Comparison of ENCODE assay signal across 1 cellular context in the genomic region with DNA sequence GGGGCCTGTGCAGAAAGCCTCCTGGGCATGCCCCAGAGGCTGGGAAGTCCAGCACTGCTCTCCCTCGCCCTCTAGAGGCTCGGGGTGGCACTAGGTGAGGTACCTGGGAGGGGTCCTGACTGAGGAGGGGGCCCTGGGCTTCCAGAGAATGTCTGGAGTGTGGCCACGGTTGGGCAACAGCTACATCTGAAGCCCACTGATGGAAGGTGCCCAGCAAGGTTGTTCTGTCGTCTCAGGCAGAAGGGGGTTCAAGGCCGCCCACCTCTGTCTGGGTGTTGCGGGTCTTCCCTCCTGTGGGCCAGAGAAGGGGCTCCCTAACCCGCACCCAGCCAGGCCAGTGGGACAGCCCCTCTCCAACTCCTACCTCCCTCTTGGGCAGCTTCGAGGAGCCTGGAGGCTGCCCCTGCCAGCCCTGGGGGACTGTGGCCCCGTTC.
TF ChIP-seq lines count a peak whose summit lies in the region.

No MANE protein-coding gene starts in this region.

TF ChIP-seq in GM23338, 12 proteins besides CTCF, POLR2A, EP300 and RAD21 (continued from another document):
- TF ChIP-seq, protein P1, sequence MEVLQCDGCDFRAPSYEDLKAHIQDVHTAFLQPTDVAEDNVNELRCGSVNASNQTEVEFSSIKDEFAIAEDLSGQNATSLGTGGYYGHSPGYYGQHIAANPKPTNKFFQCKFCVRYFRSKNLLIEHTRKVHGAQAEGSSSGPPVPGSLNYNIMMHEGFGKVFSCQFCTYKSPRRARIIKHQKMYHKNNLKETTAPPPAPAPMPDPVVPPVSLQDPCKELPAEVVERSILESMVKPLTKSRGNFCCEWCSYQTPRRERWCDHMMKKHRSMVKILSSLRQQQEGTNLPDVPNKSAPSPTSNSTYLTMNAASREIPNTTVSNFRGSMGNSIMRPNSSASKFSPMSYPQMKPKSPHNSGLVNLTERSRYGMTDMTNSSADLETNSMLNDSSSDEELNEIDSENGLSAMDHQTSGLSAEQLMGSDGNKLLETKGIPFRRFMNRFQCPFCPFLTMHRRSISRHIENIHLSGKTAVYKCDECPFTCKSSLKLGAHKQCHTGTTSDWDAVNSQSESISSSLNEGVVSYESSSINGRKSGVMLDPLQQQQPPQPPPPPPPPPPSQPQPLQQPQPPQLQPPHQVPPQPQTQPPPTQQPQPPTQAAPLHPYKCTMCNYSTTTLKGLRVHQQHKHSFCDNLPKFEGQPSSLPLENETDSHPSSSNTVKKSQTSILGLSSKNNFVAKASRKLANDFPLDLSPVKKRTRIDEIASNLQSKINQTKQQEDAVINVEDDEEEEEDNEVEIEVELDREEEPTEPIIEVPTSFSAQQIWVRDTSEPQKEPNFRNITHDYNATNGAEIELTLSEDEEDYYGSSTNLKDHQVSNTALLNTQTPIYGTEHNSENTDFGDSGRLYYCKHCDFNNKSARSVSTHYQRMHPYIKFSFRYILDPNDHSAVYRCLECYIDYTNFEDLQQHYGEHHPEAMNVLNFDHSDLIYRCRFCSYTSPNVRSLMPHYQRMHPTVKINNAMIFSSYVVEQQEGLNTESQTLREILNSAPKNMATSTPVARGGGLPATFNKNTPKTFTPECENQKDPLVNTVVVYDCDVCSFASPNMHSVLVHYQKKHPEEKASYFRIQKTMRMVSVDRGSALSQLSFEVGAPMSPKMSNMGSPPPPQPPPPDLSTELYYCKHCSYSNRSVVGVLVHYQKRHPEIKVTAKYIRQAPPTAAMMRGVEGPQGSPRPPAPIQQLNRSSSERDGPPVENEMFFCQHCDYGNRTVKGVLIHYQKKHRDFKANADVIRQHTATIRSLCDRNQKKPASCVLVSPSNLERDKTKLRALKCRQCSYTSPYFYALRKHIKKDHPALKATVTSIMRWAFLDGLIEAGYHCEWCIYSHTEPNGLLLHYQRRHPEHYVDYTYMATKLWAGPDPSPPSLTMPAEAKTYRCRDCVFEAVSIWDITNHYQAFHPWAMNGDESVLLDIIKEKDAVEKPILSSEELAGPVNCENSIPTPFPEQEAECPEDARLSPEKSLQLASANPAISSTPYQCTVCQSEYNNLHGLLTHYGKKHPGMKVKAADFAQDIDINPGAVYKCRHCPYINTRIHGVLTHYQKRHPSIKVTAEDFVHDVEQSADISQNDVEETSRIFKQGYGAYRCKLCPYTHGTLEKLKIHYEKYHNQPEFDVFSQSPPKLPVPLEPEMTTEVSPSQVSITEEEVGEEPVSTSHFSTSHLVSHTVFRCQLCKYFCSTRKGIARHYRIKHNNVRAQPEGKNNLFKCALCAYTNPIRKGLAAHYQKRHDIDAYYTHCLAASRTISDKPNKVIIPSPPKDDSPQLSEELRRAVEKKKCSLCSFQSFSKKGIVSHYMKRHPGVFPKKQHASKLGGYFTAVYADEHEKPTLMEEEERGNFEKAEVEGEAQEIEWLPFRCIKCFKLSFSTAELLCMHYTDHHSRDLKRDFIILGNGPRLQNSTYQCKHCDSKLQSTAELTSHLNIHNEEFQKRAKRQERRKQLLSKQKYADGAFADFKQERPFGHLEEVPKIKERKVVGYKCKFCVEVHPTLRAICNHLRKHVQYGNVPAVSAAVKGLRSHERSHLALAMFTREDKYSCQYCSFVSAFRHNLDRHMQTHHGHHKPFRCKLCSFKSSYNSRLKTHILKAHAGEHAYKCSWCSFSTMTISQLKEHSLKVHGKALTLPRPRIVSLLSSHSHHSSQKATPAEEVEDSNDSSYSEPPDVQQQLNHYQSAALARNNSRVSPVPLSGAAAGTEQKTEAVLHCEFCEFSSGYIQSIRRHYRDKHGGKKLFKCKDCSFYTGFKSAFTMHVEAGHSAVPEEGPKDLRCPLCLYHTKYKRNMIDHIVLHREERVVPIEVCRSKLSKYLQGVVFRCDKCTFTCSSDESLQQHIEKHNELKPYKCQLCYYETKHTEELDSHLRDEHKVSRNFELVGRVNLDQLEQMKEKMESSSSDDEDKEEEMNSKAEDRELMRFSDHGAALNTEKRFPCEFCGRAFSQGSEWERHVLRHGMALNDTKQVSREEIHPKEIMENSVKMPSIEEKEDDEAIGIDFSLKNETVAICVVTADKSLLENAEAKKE (CRISPR knock-in tag; IDR thresholded peaks at IDR 0.05): no peak
- TF ChIP-seq, protein P2, sequence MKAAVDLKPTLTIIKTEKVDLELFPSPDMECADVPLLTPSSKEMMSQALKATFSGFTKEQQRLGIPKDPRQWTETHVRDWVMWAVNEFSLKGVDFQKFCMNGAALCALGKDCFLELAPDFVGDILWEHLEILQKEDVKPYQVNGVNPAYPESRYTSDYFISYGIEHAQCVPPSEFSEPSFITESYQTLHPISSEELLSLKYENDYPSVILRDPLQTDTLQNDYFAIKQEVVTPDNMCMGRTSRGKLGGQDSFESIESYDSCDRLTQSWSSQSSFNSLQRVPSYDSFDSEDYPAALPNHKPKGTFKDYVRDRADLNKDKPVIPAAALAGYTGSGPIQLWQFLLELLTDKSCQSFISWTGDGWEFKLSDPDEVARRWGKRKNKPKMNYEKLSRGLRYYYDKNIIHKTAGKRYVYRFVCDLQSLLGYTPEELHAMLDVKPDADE (IDR thresholded peaks at IDR 0.05): no peak
- TF ChIP-seq POLR2AphosphoS5 (IDR thresholded peaks at IDR 0.05; ENCODE audit: low read depth) (no peak), CREB1 (CRISPR knock-in tag; IDR thresholded peaks at IDR 0.05; ENCODE audit: low read depth) (no peak), JUNB (IDR thresholded peaks at IDR 0.05; ENCODE audit: unreplicated experiment) (no peak), ZNF114 (CRISPR knock-in tag; IDR thresholded peaks at IDR 0.05) (no peak), ZNF331 (CRISPR knock-in tag; IDR thresholded peaks at IDR 0.05; ENCODE audit: low read depth) (no peak)
TF ChIP-seq in GM23338: peak in this region for 0.
